ENCODE assay signal across 1 cellular context in genomic region chr17:8120520-8121443, GRCh38.
A peak's percentile ranks its signal among the peaks of the same experiment; 100 is the strongest.
TF ChIP-seq lines count a peak whose summit lies in the region.

No MANE protein-coding gene starts in this region.

TF ChIP-seq in K562, 482 proteins besides CTCF, POLR2A, EP300 and RAD21 (continued from another document and continues in another):
- peak; percentile 81 for TF ChIP-seq POLR3A (IDR thresholded peaks at IDR 0.05; ENCODE audit: borderline replicate concordance, extremely low read depth, insufficient read depth, insufficient read length)
- 0 out of 2 replicates have a peak, but pooled peaks have one; percentile 21 for TF ChIP-seq NFATC3 (IDR thresholded peaks at IDR 0.05)
- peak; percentile 87 for TF ChIP-seq POLR2H (tag; IDR thresholded peaks at IDR 0.05; ENCODE audit: low read depth)
- TF ChIP-seq CBX3 (IDR thresholded peaks at IDR 0.05; ENCODE audit: borderline replicate concordance in 1 of 2, low read length in 2 of 2) = 0 out of 3 replicates have a peak, but pooled peaks of 1 of the 2 experiments have one; percentile 33
- peak; percentile 79 for TF ChIP-seq ETV1 (tag; conservative IDR thresholded peaks at IDR 0.05; ENCODE audit: low read depth)
- no peak for TF ChIP-seq SAFB (IDR thresholded peaks at IDR 0.05; ENCODE audit: borderline replicate concordance, low read depth, low read length)
- TF ChIP-seq KLF13 (tag; IDR thresholded peaks at IDR 0.05; ENCODE audit: borderline replicate concordance, low read depth) = peak; percentile 76; the same call in 1 of the 2 replicates
- peak; percentile 85 for TF ChIP-seq ZBTB40 (IDR thresholded peaks at IDR 0.05)
- no peak for TF ChIP-seq ZBTB40 (CRISPR knock-in tag; IDR thresholded peaks at IDR 0.05)
- TF ChIP-seq EP400 (IDR thresholded peaks at IDR 0.05) = peak; percentile 66; the same call in 1 of the 2 replicates
- peak; percentile 15 to 74 (median 26) for TF ChIP-seq YY1 (IDR thresholded peaks at IDR 0.05; ENCODE audit: borderline replicate concordance in 1 of 3, control insufficient read depth in 1 of 3, extremely low read depth in 1 of 3, insufficient read depth in 3 of 3, insufficient read length in 1 of 3, insufficient replicate concordance in 2 of 3, low read depth in 1 of 3, low read length in 2 of 3)
- no peak for TF ChIP-seq ZNF830 (CRISPR knock-in tag; IDR thresholded peaks at IDR 0.05)
- TF ChIP-seq RB1 (IDR thresholded peaks at IDR 0.05; ENCODE audit: low read depth) = 0 out of 2 replicates have a peak, but pooled peaks have one; percentile 11
- TF ChIP-seq MTA1 (IDR thresholded peaks at IDR 0.05; ENCODE audit: borderline replicate concordance) = 0 out of 2 replicates have a peak, but pooled peaks have one; percentile 10
- no peak for TF ChIP-seq GTF2B (IDR thresholded peaks at IDR 0.05; ENCODE audit: extremely low read depth, insufficient read length)
- peak; percentile 27; the same call in 1 of the 2 replicates for TF ChIP-seq RBFOX2 (IDR thresholded peaks at IDR 0.05; ENCODE audit: low read depth, low read length)
- peak; percentile 22 for TF ChIP-seq CHD1 (IDR thresholded peaks at IDR 0.05; ENCODE audit: low read length)
- peak; percentile 86 for TF ChIP-seq GTF3C2 (IDR thresholded peaks at IDR 0.05; ENCODE audit: borderline replicate concordance, extremely low read depth, insufficient read length)
- peak; percentile 53 for TF ChIP-seq BDP1 (IDR thresholded peaks at IDR 0.05; ENCODE audit: insufficient read depth, insufficient read length)
- TF ChIP-seq ZBTB5 (IDR thresholded peaks at IDR 0.05) = peak; percentile 73
- peak; percentile 6 for TF ChIP-seq BRF1 (IDR thresholded peaks at IDR 0.05; ENCODE audit: borderline replicate concordance, extremely low read depth, insufficient read length)
- TF ChIP-seq ZNF696 (CRISPR knock-in tag; conservative IDR thresholded peaks at IDR 0.05) = no peak
- peak; percentile 44; the same call in 1 of the 2 replicates for TF ChIP-seq CEBPB (tag; IDR thresholded peaks at IDR 0.05)
- TF ChIP-seq RFX1 (IDR thresholded peaks at IDR 0.05) = no peak
- peak; percentile 20; the same call in 1 of the 2 replicates for TF ChIP-seq ZFP91 (CRISPR knock-in tag; IDR thresholded peaks at IDR 0.05)
- no peak for TF ChIP-seq DNMT1 (IDR thresholded peaks at IDR 0.05)
- TF ChIP-seq FOXP1 (CRISPR knock-in tag; IDR thresholded peaks at IDR 0.05) = peak; percentile 19; the same call in 1 of the 2 replicates
- TF ChIP-seq POLR2B (IDR thresholded peaks at IDR 0.05; ENCODE audit: low read depth, partially characterized antibody) = peak; percentile 46
- 0 out of 2 replicates have a peak, but pooled peaks have one; percentile 8 for TF ChIP-seq ZHX1 (conservative IDR thresholded peaks at IDR 0.05; ENCODE audit: low read length)
- peak; percentile 53 for TF ChIP-seq NFIC (IDR thresholded peaks at IDR 0.05)
- no peak for TF ChIP-seq NR4A1 (CRISPR knock-in tag; IDR thresholded peaks at IDR 0.05)
- no peak for TF ChIP-seq NR4A1 (tag; IDR thresholded peaks at IDR 0.05)
- peak; percentile 46 for TF ChIP-seq KDM5B (IDR thresholded peaks at IDR 0.05; ENCODE audit: insufficient replicate concordance, low read depth, low read length)
- no peak for TF ChIP-seq ZNF561 (CRISPR knock-in tag; conservative IDR thresholded peaks at IDR 0.05)
- no peak for TF ChIP-seq HEY1 (CRISPR knock-in tag; IDR thresholded peaks at IDR 0.05; ENCODE audit: borderline replicate concordance)
- TF ChIP-seq THAP12 (CRISPR knock-in tag; IDR thresholded peaks at IDR 0.05) = no peak
